ENCODE assay signal across 35 cellular contexts in genomic region chr14:94969766-94970165, GRCh38.
"Had no signal": no experiment of that assay in that cellular context is flagged by ENCODE, and none has a peak within 500 bp of the region (broad histone marks: within the 10 kb centered on the region; RNA-seq: fewer than 3 reads in every experiment).

No MANE protein-coding gene starts in this region.

- H3K9me3 ChIP-seq: adrenal gland, body of pancreas, breast epithelium had no signal

- H3K4me3 ChIP-seq: adrenal gland, body of pancreas, breast epithelium had no signal

- H3K27ac Mint-ChIP-seq: activated B cell treated with CpG ODN at 0.5 μM for 24 hours; activated CD4-positive, alpha-beta memory T cell treated with anti-CD3 and anti-CD28 coated beads for 36 hours; activated CD4-positive, alpha-beta T cell treated with anti-CD3 and anti-CD28 coated beads, Interleukin-2, amount 10 ng/mL, durations not matched to agents 24 days and 14 days; activated CD8-positive, alpha-beta T cell treated with anti-CD3 and anti-CD28 coated beads for 36 hours; activated naive CD4-positive, alpha-beta T cell treated with anti-CD3 and anti-CD28 coated beads for 36 hours; activated naive CD4-positive, alpha-beta T cell treated with anti-CD3 and anti-CD28 coated beads, Interleukin-2, amount 50 U/mL, for 72 hours; activated naive CD8-positive, alpha-beta T cell treated with anti-CD3 and anti-CD28 coated beads for 36 hours; activated T-cell treated with anti-CD3 and anti-CD28 coated beads, Interleukin-2, amount 50 U/mL, for 72 hours; activated T-helper 1 cell treated with anti-CD3 and anti-CD28 coated beads, Interleukin-12 subunit alpha, Interleukin-12 subunit beta, Interleukin-2, Interleukin-4 antibody, amounts not matched to agents 30 ng/mL and 10 ng/mL and 1 ng/mL, durations not matched to agents 14 hours and 24 hours and 36 hours; activated T-helper 17 cell treated with anti-CD3 and anti-CD28 coated beads, Interleukin-2, amount 50 U/mL, for 72 hours; T-helper 1 cell treated with Interleukin-12 subunit alpha and Interleukin-12 subunit beta and Interleukin-4 antibody, amounts not matched to agents 30 μg/mL and 1 μg/mL, for 36 hours; T-helper 2 cell treated with Interferon-gamma antibody and Interleukin-4, amounts not matched to agents 5 μg/mL and 100 μg/mL, for 36 hours had no signal

- H3K9me3 Mint-ChIP-seq: activated CD4-positive, alpha-beta T cell treated with anti-CD3 and anti-CD28 coated beads, Interleukin-2, amount 10 ng/mL, durations not matched to agents 24 days and 14 days; activated CD8-positive, alpha-beta T cell treated with anti-CD3 and anti-CD28 coated beads for 36 hours; activated naive CD4-positive, alpha-beta T cell treated with anti-CD3 and anti-CD28 coated beads, Interleukin-2, amount 50 U/mL, for 72 hours; activated naive CD8-positive, alpha-beta T cell treated with anti-CD3 and anti-CD28 coated beads for 36 hours; activated T-cell treated with anti-CD3 and anti-CD28 coated beads, Interleukin-2, amount 50 U/mL, for 4 hours; activated T-helper 1 cell treated with anti-CD3 and anti-CD28 coated beads, Interleukin-12 subunit alpha, Interleukin-12 subunit beta, Interleukin-2, Interleukin-4 antibody, amounts not matched to agents 30 ng/mL and 10 ng/mL and 1 ng/mL, durations not matched to agents 14 hours and 24 hours and 36 hours; activated T-helper 17 cell treated with anti-CD3 and anti-CD28 coated beads, Interleukin-2, amount 50 U/mL, for 72 hours; T-helper 1 cell treated with Interleukin-12 subunit alpha and Interleukin-12 subunit beta and Interleukin-4 antibody, amounts not matched to agents 30 μg/mL and 1 μg/mL, for 36 hours; T-helper 2 cell treated with Interferon-gamma antibody and Interleukin-4, amounts not matched to agents 5 μg/mL and 100 μg/mL, for 36 hours had no signal

- H3K4me1 ChIP-seq: adrenal gland, breast epithelium had no signal

- DNase-seq: activated B cell treated with CpG ODN at 0.5 μM for 24 hours; activated CD4-positive, alpha-beta memory T cell treated with anti-CD3 and anti-CD28 coated beads for 36 hours; activated CD4-positive, alpha-beta T cell treated with anti-CD3 and anti-CD28 coated beads for 4 hours; activated CD4-positive, alpha-beta T cell treated with anti-CD3 and anti-CD28 coated beads, Interleukin-2, amount 10 ng/mL, durations not matched to agents 24 days and 14 days; activated CD4-positive, alpha-beta T cell treated with anti-CD3 and anti-CD28 coated beads, Interleukin-2, amount 50 U/mL, for 1 hour; activated CD4-positive, alpha-beta T cell treated with anti-CD3 and anti-CD28 coated beads, Interleukin-2, amount 50 U/mL, for 4 hours; activated CD4-positive, CD25-positive, alpha-beta regulatory T cell treated with anti-CD3 and anti-CD28 coated beads, Interleukin-2, amount 50 U/mL, for 72 hours; activated CD8-positive, alpha-beta memory T cell treated with anti-CD3 and anti-CD28 coated beads, Interleukin-2, amount 50 U/mL, for 4 hours; activated CD8-positive, alpha-beta T cell treated with anti-CD3 and anti-CD28 coated beads for 36 hours; activated effector memory CD4-positive, alpha-beta T cell treated with anti-CD3 and anti-CD28 coated beads, Interleukin-2, amount 50 U/mL, for 16 hours; activated gamma-delta T cell treated with Interleukin-2 at 50 U/mL for 16 hours; activated naive CD4-positive, alpha-beta T cell; activated naive CD4-positive, alpha-beta T cell treated with anti-CD3 and anti-CD28 coated beads for 36 hours; activated naive CD4-positive, alpha-beta T cell treated with anti-CD3 and anti-CD28 coated beads, Interleukin-2, amount 50 U/mL, for 16 hours; activated naive CD8-positive, alpha-beta T cell treated with anti-CD3 and anti-CD28 coated beads for 36 hours; activated T-cell treated with anti-CD3 and anti-CD28 coated beads for 4 hours; activated T-cell treated with anti-CD3 and anti-CD28 coated beads, Interleukin-2, amount 50 U/mL, for 1 hour; activated T-cell treated with anti-CD3 and anti-CD28 coated beads, Interleukin-2, amount 50 U/mL, for 4 hours; activated T-cell treated with anti-CD3 and anti-CD28 coated beads, Interleukin-2, amount 50 U/mL, for 72 hours; adrenal gland; amniotic stem cell; aorta; body of pancreas; brain microvascular endothelial cell; central memory CD4-positive, alpha-beta T cell; T-helper 1 cell; T-helper 2 cell; T-helper 9 cell had no signal

- H3K4me1 Mint-ChIP-seq: activated B cell treated with CpG ODN at 0.5 μM for 24 hours; activated CD4-positive, alpha-beta T cell treated with anti-CD3 and anti-CD28 coated beads, Interleukin-2, amount 10 ng/mL, durations not matched to agents 24 days and 14 days; activated naive CD8-positive, alpha-beta T cell treated with anti-CD3 and anti-CD28 coated beads for 36 hours; activated T-helper 17 cell treated with anti-CD3 and anti-CD28 coated beads, Interleukin-2, amount 50 U/mL, for 72 hours had no signal

- H3K36me3 Mint-ChIP-seq: activated CD4-positive, alpha-beta memory T cell treated with anti-CD3 and anti-CD28 coated beads for 36 hours; activated naive CD8-positive, alpha-beta T cell treated with anti-CD3 and anti-CD28 coated beads for 36 hours had no signal

- H3K4me3 Mint-ChIP-seq: activated B cell treated with CpG ODN at 0.5 μM for 24 hours; activated CD4-positive, alpha-beta memory T cell treated with anti-CD3 and anti-CD28 coated beads for 36 hours; activated CD4-positive, alpha-beta T cell treated with anti-CD3 and anti-CD28 coated beads, Interleukin-2, amount 10 ng/mL, durations not matched to agents 24 days and 14 days; activated CD8-positive, alpha-beta T cell treated with anti-CD3 and anti-CD28 coated beads for 36 hours; activated naive CD4-positive, alpha-beta T cell treated with anti-CD3 and anti-CD28 coated beads for 36 hours; activated naive CD8-positive, alpha-beta T cell treated with anti-CD3 and anti-CD28 coated beads for 36 hours; activated T-cell treated with anti-CD3 and anti-CD28 coated beads, Interleukin-2, amount 50 U/mL, for 4 hours; activated T-cell treated with anti-CD3 and anti-CD28 coated beads, Interleukin-2, amount 50 U/mL, for 72 hours; activated T-helper 1 cell treated with anti-CD3 and anti-CD28 coated beads, Interleukin-12 subunit alpha, Interleukin-12 subunit beta, Interleukin-2, Interleukin-4 antibody, amounts not matched to agents 30 ng/mL and 10 ng/mL and 1 ng/mL, durations not matched to agents 14 hours and 24 hours and 36 hours; activated T-helper 17 cell treated with anti-CD3 and anti-CD28 coated beads, Interleukin-2, amount 50 U/mL, for 72 hours; T-helper 1 cell treated with Interleukin-12 subunit alpha and Interleukin-12 subunit beta and Interleukin-4 antibody, amounts not matched to agents 30 μg/mL and 1 μg/mL, for 36 hours; T-helper 2 cell treated with Interferon-gamma antibody and Interleukin-4, amounts not matched to agents 5 μg/mL and 100 μg/mL, for 36 hours had no signal

- H3K27me3 ChIP-seq: adrenal gland, body of pancreas, brain microvascular endothelial cell, breast epithelium had no signal

- ATAC-seq: activated CD8-positive, alpha-beta T cell treated with anti-CD3 and anti-CD28 coated beads for 36 hours; activated naive CD4-positive, alpha-beta T cell treated with anti-CD3 and anti-CD28 coated beads, Interleukin-2, amount 50 U/mL, for 72 hours; activated T-cell treated with anti-CD3 and anti-CD28 coated beads, Interleukin-2, amount 50 U/mL, for 4 hours; activated T-cell treated with anti-CD3 and anti-CD28 coated beads, Interleukin-2, amount 50 U/mL, for 72 hours; activated T-helper 17 cell treated with anti-CD3 and anti-CD28 coated beads, Interleukin-2, amount 50 U/mL, for 72 hours; body of pancreas had no signal

- H3K27ac ChIP-seq: adrenal gland, body of pancreas, brain microvascular endothelial cell, VCaP had no signal

- H3K36me3 ChIP-seq: adrenal gland, brain microvascular endothelial cell, breast epithelium had no signal
